1 cellular context compared by ENCODE assay signal in genomic region chr10:22894714-22895113, GRCh38.
TF ChIP-seq lines count a peak whose summit lies in the region.

No MANE protein-coding gene starts in this region.

TF ChIP-seq in K562, 482 proteins besides CTCF, POLR2A, EP300 and RAD21 (continued from another document and continues in another):
- TF ChIP-seq CHD7 (IDR thresholded peaks at IDR 0.05; ENCODE audit: low read depth, low read length) (no peak), ZFP1 (CRISPR knock-in tag; IDR thresholded peaks at IDR 0.05) (no peak), KDM1A (IDR thresholded peaks at IDR 0.05) (peak in 1 of 2 experiments; percentile 57; a peak in 2 of 4 replicates), ZNF584 (CRISPR knock-in tag; IDR thresholded peaks at IDR 0.05; ENCODE audit: low read depth) (no peak), SOX6 (IDR thresholded peaks at IDR 0.05) (peak; percentile 54; the same call in 1 of the 2 replicates), SLC30A9 (CRISPR knock-in tag; IDR thresholded peaks at IDR 0.05) (no peak), HMGN3 (IDR thresholded peaks at IDR 0.05; ENCODE audit: borderline replicate concordance, extremely low read depth, insufficient read length, low read depth, low read length) (no peak), RREB1 (CRISPR knock-in tag; IDR thresholded peaks at IDR 0.05) (no peak), CREB1 (IDR thresholded peaks at IDR 0.05) (no peak), CREB1 (CRISPR knock-in tag; IDR thresholded peaks at IDR 0.05) (no peak), TRIM28 (IDR thresholded peaks at IDR 0.05) (no peak), USF1 (CRISPR knock-in tag; IDR thresholded peaks at IDR 0.05) (no peak), CAMTA2 (CRISPR knock-in tag; conservative IDR thresholded peaks at IDR 0.05) (no peak), CBFA2T3 (IDR thresholded peaks at IDR 0.05) (peak; percentile 79), PBX2 (CRISPR knock-in tag; IDR thresholded peaks at IDR 0.05; ENCODE audit: low read depth) (no peak), PBX2 (tag; conservative IDR thresholded peaks at IDR 0.05; ENCODE audit: low read depth) (peak; percentile 48; the same call in 1 of the 2 replicates), CSDE1 (IDR thresholded peaks at IDR 0.05) (no peak), LEF1 (IDR thresholded peaks at IDR 0.05) (no peak)
- TF ChIP-seq, protein P1, sequence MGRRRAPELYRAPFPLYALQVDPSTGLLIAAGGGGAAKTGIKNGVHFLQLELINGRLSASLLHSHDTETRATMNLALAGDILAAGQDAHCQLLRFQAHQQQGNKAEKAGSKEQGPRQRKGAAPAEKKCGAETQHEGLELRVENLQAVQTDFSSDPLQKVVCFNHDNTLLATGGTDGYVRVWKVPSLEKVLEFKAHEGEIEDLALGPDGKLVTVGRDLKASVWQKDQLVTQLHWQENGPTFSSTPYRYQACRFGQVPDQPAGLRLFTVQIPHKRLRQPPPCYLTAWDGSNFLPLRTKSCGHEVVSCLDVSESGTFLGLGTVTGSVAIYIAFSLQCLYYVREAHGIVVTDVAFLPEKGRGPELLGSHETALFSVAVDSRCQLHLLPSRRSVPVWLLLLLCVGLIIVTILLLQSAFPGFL (CRISPR knock-in tag; IDR thresholded peaks at IDR 0.05) = no peak
- TF ChIP-seq, protein P2, sequence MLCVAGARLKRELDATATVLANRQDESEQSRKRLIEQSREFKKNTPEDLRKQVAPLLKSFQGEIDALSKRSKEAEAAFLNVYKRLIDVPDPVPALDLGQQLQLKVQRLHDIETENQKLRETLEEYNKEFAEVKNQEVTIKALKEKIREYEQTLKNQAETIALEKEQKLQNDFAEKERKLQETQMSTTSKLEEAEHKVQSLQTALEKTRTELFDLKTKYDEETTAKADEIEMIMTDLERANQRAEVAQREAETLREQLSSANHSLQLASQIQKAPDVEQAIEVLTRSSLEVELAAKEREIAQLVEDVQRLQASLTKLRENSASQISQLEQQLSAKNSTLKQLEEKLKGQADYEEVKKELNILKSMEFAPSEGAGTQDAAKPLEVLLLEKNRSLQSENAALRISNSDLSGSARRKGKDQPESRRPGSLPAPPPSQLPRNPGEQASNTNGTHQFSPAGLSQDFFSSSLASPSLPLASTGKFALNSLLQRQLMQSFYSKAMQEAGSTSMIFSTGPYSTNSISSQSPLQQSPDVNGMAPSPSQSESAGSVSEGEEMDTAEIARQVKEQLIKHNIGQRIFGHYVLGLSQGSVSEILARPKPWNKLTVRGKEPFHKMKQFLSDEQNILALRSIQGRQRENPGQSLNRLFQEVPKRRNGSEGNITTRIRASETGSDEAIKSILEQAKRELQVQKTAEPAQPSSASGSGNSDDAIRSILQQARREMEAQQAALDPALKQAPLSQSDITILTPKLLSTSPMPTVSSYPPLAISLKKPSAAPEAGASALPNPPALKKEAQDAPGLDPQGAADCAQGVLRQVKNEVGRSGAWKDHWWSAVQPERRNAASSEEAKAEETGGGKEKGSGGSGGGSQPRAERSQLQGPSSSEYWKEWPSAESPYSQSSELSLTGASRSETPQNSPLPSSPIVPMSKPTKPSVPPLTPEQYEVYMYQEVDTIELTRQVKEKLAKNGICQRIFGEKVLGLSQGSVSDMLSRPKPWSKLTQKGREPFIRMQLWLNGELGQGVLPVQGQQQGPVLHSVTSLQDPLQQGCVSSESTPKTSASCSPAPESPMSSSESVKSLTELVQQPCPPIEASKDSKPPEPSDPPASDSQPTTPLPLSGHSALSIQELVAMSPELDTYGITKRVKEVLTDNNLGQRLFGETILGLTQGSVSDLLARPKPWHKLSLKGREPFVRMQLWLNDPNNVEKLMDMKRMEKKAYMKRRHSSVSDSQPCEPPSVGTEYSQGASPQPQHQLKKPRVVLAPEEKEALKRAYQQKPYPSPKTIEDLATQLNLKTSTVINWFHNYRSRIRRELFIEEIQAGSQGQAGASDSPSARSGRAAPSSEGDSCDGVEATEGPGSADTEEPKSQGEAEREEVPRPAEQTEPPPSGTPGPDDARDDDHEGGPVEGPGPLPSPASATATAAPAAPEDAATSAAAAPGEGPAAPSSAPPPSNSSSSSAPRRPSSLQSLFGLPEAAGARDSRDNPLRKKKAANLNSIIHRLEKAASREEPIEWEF (CRISPR knock-in tag; IDR thresholded peaks at IDR 0.05) = no peak
- TF ChIP-seq, protein P3, sequence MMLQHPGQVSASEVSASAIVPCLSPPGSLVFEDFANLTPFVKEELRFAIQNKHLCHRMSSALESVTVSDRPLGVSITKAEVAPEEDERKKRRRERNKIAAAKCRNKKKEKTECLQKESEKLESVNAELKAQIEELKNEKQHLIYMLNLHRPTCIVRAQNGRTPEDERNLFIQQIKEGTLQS (IDR thresholded peaks at IDR 0.05) = no peak
- TF ChIP-seq, protein P3 (CRISPR knock-in tag; conservative IDR thresholded peaks at IDR 0.05) = no peak
